ENCODE assay signal across 1 cellular context in genomic region chr3:72163809-72164634, GRCh38.
TF ChIP-seq lines count a peak whose summit lies in the region.

No MANE protein-coding gene starts in this region.

TF ChIP-seq in K562, 482 proteins besides CTCF, POLR2A, EP300 and RAD21 (continued from another document and continues in another):
- TF ChIP-seq DLX4 (CRISPR knock-in tag; IDR thresholded peaks at IDR 0.05) (no peak), ZBTB43 (CRISPR knock-in tag; IDR thresholded peaks at IDR 0.05) (no peak), ZNF175 (CRISPR knock-in tag; IDR thresholded peaks at IDR 0.05; ENCODE audit: low read depth) (peak; percentile 61; the same call in 1 of the 2 replicates), ILF3 (IDR thresholded peaks at IDR 0.05; ENCODE audit: borderline replicate concordance) (no peak), MBD1 (CRISPR knock-in tag; IDR thresholded peaks at IDR 0.05) (no peak), ATF3 (IDR thresholded peaks at IDR 0.05) (peak; percentile 94), ATF3 (CRISPR knock-in tag; conservative IDR thresholded peaks at IDR 0.05) (peak; percentile 84), LEF1 (IDR thresholded peaks at IDR 0.05) (peak; percentile 71; the same call in 1 of the 2 replicates), E2F5 (CRISPR knock-in tag; IDR thresholded peaks at IDR 0.05) (no peak), ZNF121 (CRISPR knock-in tag; conservative IDR thresholded peaks at IDR 0.05) (no peak), ZNF830 (CRISPR knock-in tag; IDR thresholded peaks at IDR 0.05) (no peak), E2F3 (CRISPR knock-in tag; IDR thresholded peaks at IDR 0.05) (no peak), ERF (CRISPR knock-in tag; IDR thresholded peaks at IDR 0.05) (no peak), ZBED1 (IDR thresholded peaks at IDR 0.05) (peak; percentile 79), FOXP1 (CRISPR knock-in tag; IDR thresholded peaks at IDR 0.05) (peak; percentile 95), RFX5 (IDR thresholded peaks at IDR 0.05; ENCODE audit: low read depth, low read length) (no peak), FOS (IDR thresholded peaks at IDR 0.05; ENCODE audit: extremely low read depth, insufficient read length) (no peak), CTBP1 (IDR thresholded peaks at IDR 0.05; ENCODE audit: borderline replicate concordance) (peak; percentile 99), ELK1 (CRISPR knock-in tag; IDR thresholded peaks at IDR 0.05) (no peak), ELF2 (CRISPR knock-in tag; IDR thresholded peaks at IDR 0.05) (no peak), GTF2A2 (tag; IDR thresholded peaks at IDR 0.05) (no peak), SMAD1 (IDR thresholded peaks at IDR 0.05; ENCODE audit: low read depth, low read length, partially characterized antibody) (no peak), HDGF (IDR thresholded peaks at IDR 0.05) (no peak), PHF8 (IDR thresholded peaks at IDR 0.05; ENCODE audit: borderline replicate concordance, low read length) (no peak), JUNB (CRISPR knock-in tag; conservative IDR thresholded peaks at IDR 0.05) (no peak), KDM2B (CRISPR knock-in tag; IDR thresholded peaks at IDR 0.05) (no peak), HOMEZ (CRISPR knock-in tag; IDR thresholded peaks at IDR 0.05) (no peak), HDAC3 (IDR thresholded peaks at IDR 0.05; ENCODE audit: borderline replicate concordance, partially characterized antibody) (peak; percentile 88), RFX7 (CRISPR knock-in tag; IDR thresholded peaks at IDR 0.05) (no peak), YBX1 (IDR thresholded peaks at IDR 0.05) (no peak), SMARCA5 (IDR thresholded peaks at IDR 0.05) (no peak), ZSCAN32 (CRISPR knock-in tag; IDR thresholded peaks at IDR 0.05) (0 out of 2 replicates have a peak, but pooled peaks have one; percentile 77), RBM34 (IDR thresholded peaks at IDR 0.05; ENCODE audit: borderline replicate concordance, insufficient read depth, low read length) (no peak), PTTG1 (tag; IDR thresholded peaks at IDR 0.05; ENCODE audit: low read depth) (no peak), KDM4B (IDR thresholded peaks at IDR 0.05; ENCODE audit: borderline replicate concordance in 2 of 2, low read depth in 1 of 2) (0 out of 4 replicates have a peak, but pooled peaks of 1 of the 2 experiments have one; percentile 48), STAG1 (CRISPR knock-in tag; IDR thresholded peaks at IDR 0.05; ENCODE audit: borderline replicate concordance) (no peak), ZFP1 (CRISPR knock-in tag; IDR thresholded peaks at IDR 0.05) (no peak), MTA3 (IDR thresholded peaks at IDR 0.05; ENCODE audit: borderline replicate concordance) (peak; percentile 87; the same call in 1 of the 2 replicates), SMAD2 (IDR thresholded peaks at IDR 0.05; ENCODE audit: low read depth, low read length) (no peak), HNRNPH1 (optimal IDR thresholded peaks at IDR 0.05; ENCODE audit: low read depth, low read length) (no peak), CEBPB (tag; IDR thresholded peaks at IDR 0.05) (peak; percentile 95), MAZ (CRISPR knock-in tag; conservative IDR thresholded peaks at IDR 0.05 in 1 of 2, IDR thresholded peaks at IDR 0.05 in 1 of 2) (peak; percentile 83 to 91), ZNF263 (CRISPR knock-in tag; IDR thresholded peaks at IDR 0.05; ENCODE audit: borderline replicate concordance) (no peak), ZNF586 (CRISPR knock-in tag; conservative IDR thresholded peaks at IDR 0.05) (no peak), ETV5 (CRISPR knock-in tag; IDR thresholded peaks at IDR 0.05; ENCODE audit: low read depth) (peak; percentile 48; the same call in 1 of the 2 replicates), ZNF57 (CRISPR knock-in tag; IDR thresholded peaks at IDR 0.05) (no peak), STAT5A (IDR thresholded peaks at IDR 0.05; ENCODE audit: borderline replicate concordance, low read length) (peak; percentile 89), RFX1 (IDR thresholded peaks at IDR 0.05) (no peak), ZNF398 (CRISPR knock-in tag; IDR thresholded peaks at IDR 0.05) (no peak), ZNF23 (CRISPR knock-in tag; IDR thresholded peaks at IDR 0.05) (no peak), PURB (CRISPR knock-in tag; IDR thresholded peaks at IDR 0.05; ENCODE audit: low read depth) (no peak), ADNP (tag; IDR thresholded peaks at IDR 0.05) (no peak), CC2D1A (IDR thresholded peaks at IDR 0.05) (no peak; the same call in 1 of the 2 replicates), XRCC5 (IDR thresholded peaks at IDR 0.05; ENCODE audit: low read depth, low read length) (no peak), NCOA1 (IDR thresholded peaks at IDR 0.05; ENCODE audit: low read depth) (peak; percentile 70; the same call in 1 of the 2 replicates), ZNF589 (CRISPR knock-in tag; IDR thresholded peaks at IDR 0.05; ENCODE audit: low read depth) (peak; percentile 86), PKNOX1 (IDR thresholded peaks at IDR 0.05) (no peak), AFF1 (IDR thresholded peaks at IDR 0.05; ENCODE audit: low read depth in 1 of 2, partially characterized antibody in 2 of 2) (peak in 1 of 2 experiments; percentile 49)
